In the genomic region with DNA sequence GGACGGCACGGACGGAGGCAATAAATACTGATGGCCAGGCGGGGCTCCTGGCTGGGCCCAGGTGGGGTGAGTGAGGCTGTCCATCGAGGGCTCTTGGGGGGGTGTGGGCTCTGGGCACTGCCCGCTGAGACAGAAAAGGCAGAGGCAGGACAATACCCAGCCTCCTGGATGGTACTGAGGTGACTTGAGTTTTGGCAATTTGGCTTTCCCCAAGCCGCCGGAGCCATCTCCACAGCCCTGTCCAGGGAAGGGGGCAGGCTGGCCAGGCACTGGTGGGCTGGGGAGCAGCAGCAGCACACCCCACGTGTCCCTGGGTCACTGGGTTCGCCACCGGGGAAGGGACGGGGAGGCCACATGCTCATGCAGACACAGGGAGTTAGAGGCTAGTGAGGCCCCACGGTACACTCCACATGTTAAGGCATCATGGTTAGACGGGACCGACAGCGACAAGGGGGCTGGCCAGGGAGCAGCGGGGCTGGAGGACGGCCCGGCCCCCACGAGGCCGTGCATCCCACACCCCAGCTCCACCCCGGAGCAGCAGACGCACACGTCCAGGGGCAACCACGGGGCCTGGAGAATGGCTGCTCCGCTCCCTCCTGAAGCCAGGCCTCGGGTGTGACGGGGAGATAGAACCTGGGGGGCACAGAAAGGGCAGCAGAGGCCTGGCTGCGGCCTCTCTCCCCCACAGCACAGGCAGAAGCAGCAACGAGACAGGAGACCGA, we compare ENCODE assay signal across 1 cellular context.
TF ChIP-seq lines count a peak whose summit lies in the region.

No MANE protein-coding gene starts in this region.

TF ChIP-seq in endothelial cell of umbilical vein, 7 proteins besides CTCF, POLR2A, EP300 and RAD21 (continued from another document):
- TF ChIP-seq EZH2 (IDR thresholded peaks at IDR 0.05; ENCODE audit: borderline replicate concordance, low read depth, low read length, severe bottlenecking) (no peak), MYC (IDR thresholded peaks at IDR 0.05; ENCODE audit: low read depth, low read length) (no peak)
